In genomic region chr1:7093297-7093696, GRCh38 we compare ENCODE assay signal across 23 cellular contexts.
"Had no signal": no experiment of that assay in that cellular context is flagged by ENCODE, and none has a peak within 500 bp of the region (broad histone marks: within the 10 kb centered on the region; RNA-seq: fewer than 3 reads in every experiment).

No MANE protein-coding gene starts in this region.

- H3K9me3 ChIP-seq: colonic mucosa, gastrocnemius medialis, psoas muscle, sigmoid colon, thoracic aorta, tibial nerve, upper lobe of left lung had no signal

- H3K27ac ChIP-seq: colonic mucosa, epithelial cell of prostate, gastrocnemius medialis, psoas muscle, sigmoid colon, thoracic aorta, tibial nerve, upper lobe of left lung had no signal

- H3K27me3 ChIP-seq: colonic mucosa, upper lobe of left lung had no signal

- DNase-seq: colonic mucosa; effector CD8-positive, alpha-beta T cell; endodermal cell; foreskin fibroblast; gastrocnemius medialis; head of caudate nucleus; kidney; mesenchymal stem cell; midbrain; naive thymus-derived CD4-positive, alpha-beta T cell; nucleus accumbens; psoas muscle; right cardiac atrium; sigmoid colon; stimulated activated CD4-positive, alpha-beta T cell treated with anti-CD3 and anti-CD28 coated beads, Interleukin-2, amount 100 ng/mL, for 24 hours; stimulated activated CD4-positive, alpha-beta T cell treated with anti-CD3 and anti-CD28 coated beads, Interleukin-4, amount 100 ng/mL, for 4 hours; stimulated activated naive CD8-positive, alpha-beta T cell treated with anti-CD3 and anti-CD28 coated beads, Interleukin-15, Interleukin-2, amounts not matched to agents 100 U/mL and 50 U/mL, for 24 hours; upper lobe of left lung had no signal

- H3K4me1 ChIP-seq: colonic mucosa, sigmoid colon, tibial nerve, upper lobe of left lung had no signal

- ATAC-seq: gastrocnemius medialis; left lobe of liver; naive thymus-derived CD4-positive, alpha-beta T cell; psoas muscle; right cardiac atrium; stimulated activated memory B cell treated with anti-CD40 and anti-IgM and Interleukin-4, amounts not matched to agents 10 μg/mL and 1 μg/mL and 100 μg/mL, for 72 hours; stimulated activated naive CD8-positive, alpha-beta T cell treated with anti-CD3 and anti-CD28 coated beads, Interleukin-15, Interleukin-2, amounts not matched to agents 100 U/mL and 50 U/mL, for 24 hours had no signal

- H3K4me3 ChIP-seq: colonic mucosa, gastrocnemius medialis, psoas muscle, sigmoid colon, thoracic aorta, tibial nerve, upper lobe of left lung had no signal

- H3K36me3 ChIP-seq: colonic mucosa, gastrocnemius medialis, sigmoid colon, thoracic aorta, tibial nerve, upper lobe of left lung had no signal
